Comparison of ENCODE assay signal across 10 cellular contexts in the genomic region with DNA sequence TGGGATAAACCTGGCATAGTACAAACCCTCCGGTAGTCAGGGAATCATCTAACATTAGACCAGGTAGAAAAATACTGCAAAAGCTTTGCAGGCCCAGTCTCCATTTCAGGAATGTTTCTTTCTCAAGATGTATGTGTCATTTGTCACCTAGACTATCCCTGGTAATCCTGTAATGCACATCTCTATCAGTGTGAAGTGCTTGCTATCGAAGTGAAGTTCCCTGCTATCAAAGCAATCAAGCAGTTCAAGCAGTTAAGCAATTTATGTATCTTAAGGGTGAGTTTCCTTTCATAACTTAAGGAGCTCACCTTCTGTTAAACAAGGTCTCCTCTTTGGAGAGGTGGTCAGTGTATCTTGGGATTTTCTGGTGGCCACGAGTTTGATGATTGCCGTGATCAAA. TPM values are rescaled to one million over a fixed set of nuclear protein-coding genes. Genes with fewer than 3 reads are reported as not detected.
"Had no signal": no experiment of that assay in that cellular context is flagged by ENCODE, and none has a peak within 500 bp of the region (broad histone marks: within the 10 kb centered on the region; RNA-seq: fewer than 3 reads in every experiment).

No MANE protein-coding gene starts in this region.

- H3K4me3 Mint-ChIP-seq: IgD-negative memory B cell had no signal

- DNase-seq: IMR-90, KBM-7, KG1 had no signal

- H3K4me2 ChIP-seq: KMS-11 had no signal

- H3K9ac ChIP-seq: KMS-11 had no signal

- H3K27ac Mint-ChIP-seq: IgD-negative memory B cell had no signal

- H3K4me3 ChIP-seq: K562 had no signal

- H3K27ac ChIP-seq: HL-60, KMS-11 had no signal

- H3K4me1 Mint-ChIP-seq: IgD-negative memory B cell had no signal

- H3K36me3 Mint-ChIP-seq: IgD-negative memory B cell had no signal

- FAIRE-seq: HepG2, HTR-8/SVneo, K562 had no signal

RNA-seq across cellular contexts. Expression of a gene that starts 47.2 kb away (rescaled TPM):
- total RNA-seq: HepG2, HT-29 had no signal
- polyA plus RNA-seq: HepG2 had no signal
